In genomic region chr2:135839713-135840112, GRCh38 we compare ENCODE assay signal across 1 cellular context.
A peak's percentile ranks its signal among the peaks of the same experiment; 100 is the strongest.
TF ChIP-seq lines count a peak whose summit lies in the region.

No MANE protein-coding gene starts in this region.

TF ChIP-seq in HepG2, 621 proteins besides CTCF, POLR2A, EP300 and RAD21:
- TF ChIP-seq RXRB (CRISPR knock-in tag; IDR thresholded peaks at IDR 0.05; ENCODE audit: borderline replicate concordance) (0 out of 2 replicates have a peak, but pooled peaks have one; percentile 26), MBNL3 (CRISPR knock-in tag; conservative IDR thresholded peaks at IDR 0.05) (no peak), TP53 (CRISPR knock-in tag; conservative IDR thresholded peaks at IDR 0.05) (no peak), ZNF547 (CRISPR knock-in tag; IDR thresholded peaks at IDR 0.05) (no peak), MNT (IDR thresholded peaks at IDR 0.05) (peak; percentile 41; the same call in 1 of the 2 replicates), PRMT3 (CRISPR knock-in tag; IDR thresholded peaks at IDR 0.05; ENCODE audit: borderline replicate concordance, low read depth) (no peak), ZNF746 (CRISPR knock-in tag; IDR thresholded peaks at IDR 0.05) (no peak), PPARG (CRISPR knock-in tag; conservative IDR thresholded peaks at IDR 0.05) (peak; percentile 70), DPF2 (CRISPR knock-in tag; IDR thresholded peaks at IDR 0.05; ENCODE audit: borderline replicate concordance, low read depth) (no peak), SATB2 (CRISPR knock-in tag; IDR thresholded peaks at IDR 0.05) (no peak), SNAPC4 (CRISPR knock-in tag; IDR thresholded peaks at IDR 0.05) (no peak), MTERF4 (CRISPR knock-in tag; IDR thresholded peaks at IDR 0.05) (no peak), SMAD3 (CRISPR knock-in tag; IDR thresholded peaks at IDR 0.05) (no peak), TFDP1 (CRISPR knock-in tag; IDR thresholded peaks at IDR 0.05; ENCODE audit: borderline replicate concordance) (no peak), NFIC (IDR thresholded peaks at IDR 0.05; ENCODE audit: low read length) (no peak), ZNF552 (CRISPR knock-in tag; IDR thresholded peaks at IDR 0.05; ENCODE audit: borderline replicate concordance) (no peak), MLXIP (CRISPR knock-in tag; IDR thresholded peaks at IDR 0.05; ENCODE audit: borderline replicate concordance) (no peak)
